14 cellular contexts compared by ENCODE assay signal in genomic region chr2:62300925-62301324, GRCh38.
"Had no signal": no experiment of that assay in that cellular context is flagged by ENCODE, and none has a peak within 500 bp of the region (broad histone marks: within the 10 kb centered on the region; RNA-seq: fewer than 3 reads in every experiment).

No MANE protein-coding gene starts in this region.

- H3K27me3 ChIP-seq: brain microvascular endothelial cell, dorsolateral prefrontal cortex, esophagus muscularis mucosa, neural progenitor cell, pancreas, tibial nerve had no signal

- H2AFZ ChIP-seq: neural progenitor cell had no signal

- H3K9me3 Mint-ChIP-seq: activated B cell treated with CpG ODN at 0.5 μM for 24 hours; activated CD4-positive, alpha-beta T cell treated with anti-CD3 and anti-CD28 coated beads, Interleukin-2, amount 10 ng/mL, durations not matched to agents 7 days and 5 days; neural progenitor cell had no signal

- H3K9ac ChIP-seq: neural progenitor cell had no signal

- H3K27ac ChIP-seq: brain microvascular endothelial cell, dorsolateral prefrontal cortex, esophagus muscularis mucosa, neural progenitor cell, pancreas, tibial nerve had no signal

- H3K36me3 ChIP-seq: brain microvascular endothelial cell, esophagus muscularis mucosa, neural progenitor cell, pancreas, tibial nerve had no signal

- H3K4me3 ChIP-seq: dorsolateral prefrontal cortex, esophagus muscularis mucosa, neural progenitor cell, pancreas, tibial nerve had no signal

- ATAC-seq: pancreas had no signal

- H3K27ac Mint-ChIP-seq: activated B cell treated with CpG ODN at 0.5 μM for 24 hours; activated CD4-positive, alpha-beta T cell treated with anti-CD3 and anti-CD28 coated beads, Interleukin-2, amount 10 ng/mL, durations not matched to agents 7 days and 5 days; neural progenitor cell had no signal

- FAIRE-seq: endometrium, pancreas had no signal

- H3K4me2 ChIP-seq: neural progenitor cell had no signal

- H3K9me3 ChIP-seq: esophagus muscularis mucosa, pancreas, tibial nerve had no signal

- H3K4me3 Mint-ChIP-seq: activated B cell treated with CpG ODN at 0.5 μM for 24 hours; activated CD4-positive, alpha-beta T cell treated with anti-CD3 and anti-CD28 coated beads, Interleukin-2, amount 10 ng/mL, durations not matched to agents 7 days and 5 days; neural progenitor cell had no signal

- H3K27me3 Mint-ChIP-seq: activated B cell treated with CpG ODN at 0.5 μM for 24 hours had no signal

- H3K36me3 Mint-ChIP-seq: neural progenitor cell had no signal

- DNase-seq: activated B cell treated with CpG ODN at 0.5 μM for 24 hours; activated CD4-positive, alpha-beta T cell treated with anti-CD3 and anti-CD28 coated beads, Interleukin-2, amount 10 ng/mL, durations not matched to agents 7 days and 5 days; activated naive CD4-positive, alpha-beta T cell treated with anti-CD3 and anti-CD28 coated beads, Interleukin-2, amount 50 U/mL, for 16 hours; brain microvascular endothelial cell; dorsolateral prefrontal cortex; hypothalamus; pancreas; retina; stimulated activated CD4-positive, alpha-beta T cell treated with anti-CD3 and anti-CD28 coated beads, Interleukin-4, amount 100 ng/mL, for 4 hours; SW 1271 had no signal

- H3K4me1 ChIP-seq: tibial nerve had no signal
